In genomic region chr19:46661735-46662592, GRCh38 we compare ENCODE assay signal across 1 cellular context.
TF ChIP-seq lines count a peak whose summit lies in the region.

No MANE protein-coding gene starts in this region.

TF ChIP-seq in HEK293, 187 proteins besides CTCF, POLR2A, EP300 and RAD21 (continued from another document):
- no peak for TF ChIP-seq ELK4 (IDR thresholded peaks at IDR 0.05; ENCODE audit: borderline replicate concordance, low read depth, low read length)
- peak; percentile 24; the same call in 1 of the 2 replicates for TF ChIP-seq ZXDB (tag by site-specific recombination; IDR thresholded peaks at IDR 0.05)
- no peak for TF ChIP-seq KLF16 (tag by site-specific recombination; IDR thresholded peaks at IDR 0.05)
- TF ChIP-seq, protein P1, sequence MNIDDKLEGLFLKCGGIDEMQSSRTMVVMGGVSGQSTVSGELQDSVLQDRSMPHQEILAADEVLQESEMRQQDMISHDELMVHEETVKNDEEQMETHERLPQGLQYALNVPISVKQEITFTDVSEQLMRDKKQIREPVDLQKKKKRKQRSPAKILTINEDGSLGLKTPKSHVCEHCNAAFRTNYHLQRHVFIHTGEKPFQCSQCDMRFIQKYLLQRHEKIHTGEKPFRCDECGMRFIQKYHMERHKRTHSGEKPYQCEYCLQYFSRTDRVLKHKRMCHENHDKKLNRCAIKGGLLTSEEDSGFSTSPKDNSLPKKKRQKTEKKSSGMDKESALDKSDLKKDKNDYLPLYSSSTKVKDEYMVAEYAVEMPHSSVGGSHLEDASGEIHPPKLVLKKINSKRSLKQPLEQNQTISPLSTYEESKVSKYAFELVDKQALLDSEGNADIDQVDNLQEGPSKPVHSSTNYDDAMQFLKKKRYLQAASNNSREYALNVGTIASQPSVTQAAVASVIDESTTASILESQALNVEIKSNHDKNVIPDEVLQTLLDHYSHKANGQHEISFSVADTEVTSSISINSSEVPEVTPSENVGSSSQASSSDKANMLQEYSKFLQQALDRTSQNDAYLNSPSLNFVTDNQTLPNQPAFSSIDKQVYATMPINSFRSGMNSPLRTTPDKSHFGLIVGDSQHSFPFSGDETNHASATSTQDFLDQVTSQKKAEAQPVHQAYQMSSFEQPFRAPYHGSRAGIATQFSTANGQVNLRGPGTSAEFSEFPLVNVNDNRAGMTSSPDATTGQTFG (tag by site-specific recombination; IDR thresholded peaks at IDR 0.05; ENCODE audit: borderline replicate concordance), result no peak
- no peak for TF ChIP-seq ZNF155 (tag by site-specific recombination; IDR thresholded peaks at IDR 0.05)
- TF ChIP-seq ZNF2 (tag by site-specific recombination; IDR thresholded peaks at IDR 0.05), result no peak
- TF ChIP-seq YY1 (tag by site-specific recombination; IDR thresholded peaks at IDR 0.05), result no peak
- TF ChIP-seq ZSCAN30 (tag by site-specific recombination; IDR thresholded peaks at IDR 0.05), result peak; percentile 61; the same call in 1 of the 2 replicates
- TF ChIP-seq ZNF707 (tag by site-specific recombination; IDR thresholded peaks at IDR 0.05), result no peak
- TF ChIP-seq ZNF433 (tag by site-specific recombination; IDR thresholded peaks at IDR 0.05; ENCODE audit: low read depth), result no peak
- no peak for TF ChIP-seq INSM2 (tag by site-specific recombination; IDR thresholded peaks at IDR 0.05)
- TF ChIP-seq ZNF302 (tag by site-specific recombination; IDR thresholded peaks at IDR 0.05; ENCODE audit: low read depth), result no peak
- TF ChIP-seq ZNF529 (tag by site-specific recombination; IDR thresholded peaks at IDR 0.05; ENCODE audit: insufficient replicate concordance), result no peak
- TF ChIP-seq ZBTB6 (tag by site-specific recombination; IDR thresholded peaks at IDR 0.05), result 0 out of 2 replicates have a peak, but pooled peaks have one; percentile 43
- peak; percentile 94 for TF ChIP-seq ZNF654 (tag by site-specific recombination; IDR thresholded peaks at IDR 0.05; ENCODE audit: low read depth)
- no peak for TF ChIP-seq ZEB2 (tag by site-specific recombination; IDR thresholded peaks at IDR 0.05)
- peak; percentile 84 for TF ChIP-seq ZNF768 (tag by site-specific recombination; IDR thresholded peaks at IDR 0.05)
- TF ChIP-seq ZNF311 (tag by site-specific recombination; IDR thresholded peaks at IDR 0.05; ENCODE audit: borderline replicate concordance), result no peak
- TF ChIP-seq ZNF623 (tag by site-specific recombination; IDR thresholded peaks at IDR 0.05), result no peak
- TF ChIP-seq ZSCAN23 (tag by site-specific recombination; IDR thresholded peaks at IDR 0.05), result no peak
- TF ChIP-seq ZBTB17 (tag by site-specific recombination; IDR thresholded peaks at IDR 0.05), result peak; percentile 86
- TF ChIP-seq, protein P2, sequence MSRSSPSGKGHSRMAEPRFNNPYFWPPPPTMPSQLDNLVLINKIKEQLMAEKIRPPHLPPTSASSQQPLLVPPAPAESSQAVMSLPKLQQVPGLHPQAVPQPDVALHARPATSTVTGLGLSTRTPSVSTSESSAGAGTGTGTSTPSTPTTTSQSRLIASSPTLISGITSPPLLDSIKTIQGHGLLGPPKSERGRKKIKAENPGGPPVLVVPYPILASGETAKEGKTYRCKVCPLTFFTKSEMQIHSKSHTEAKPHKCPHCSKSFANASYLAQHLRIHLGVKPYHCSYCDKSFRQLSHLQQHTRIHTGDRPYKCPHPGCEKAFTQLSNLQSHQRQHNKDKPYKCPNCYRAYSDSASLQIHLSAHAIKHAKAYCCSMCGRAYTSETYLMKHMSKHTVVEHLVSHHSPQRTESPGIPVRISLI (tag by site-specific recombination; IDR thresholded peaks at IDR 0.05), result no peak
TF ChIP-seq in HEK293: peak in this region for 12.
